1 cellular context compared by ENCODE assay signal in the genomic region with DNA sequence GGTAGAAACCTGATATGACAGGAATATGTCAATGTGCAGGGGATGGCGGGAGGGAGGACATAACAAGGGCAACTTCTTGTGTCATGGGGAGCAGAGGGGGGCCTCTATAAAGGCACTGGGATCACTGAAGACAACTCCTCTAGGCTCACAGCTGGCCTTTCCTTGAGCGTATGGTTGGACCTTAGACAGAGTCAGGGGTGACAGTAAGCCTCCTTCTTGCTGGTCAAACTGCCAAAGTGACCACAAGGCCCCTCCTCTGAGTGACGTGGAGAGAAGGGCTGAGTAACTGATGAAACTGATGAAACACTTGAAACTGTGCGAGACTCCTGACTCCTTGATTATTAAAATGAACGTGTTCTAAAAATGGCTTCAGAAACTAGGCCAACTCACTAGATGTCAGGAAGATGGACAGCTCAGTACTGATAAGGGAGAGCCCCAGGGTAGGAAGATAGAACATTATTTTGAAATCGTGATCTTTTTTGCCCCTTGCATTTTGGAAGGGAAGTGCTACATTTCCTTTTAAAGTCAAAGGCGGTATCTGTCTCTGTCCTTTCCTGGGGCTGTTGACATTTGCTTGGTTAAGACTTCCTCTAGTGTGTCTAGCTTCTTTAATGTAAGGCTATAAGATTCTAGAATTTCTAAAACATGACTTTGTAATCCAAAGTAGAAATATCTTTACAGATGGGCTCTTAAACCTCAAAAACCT.
TF ChIP-seq lines count a peak whose summit lies in the region.

No MANE protein-coding gene starts in this region.

TF ChIP-seq in IMR-90, 13 proteins besides CTCF, POLR2A, EP300 and RAD21:
- TF ChIP-seq CEBPB (IDR thresholded peaks at IDR 0.05; ENCODE audit: low read depth, low read length) = peak; percentile 69
- TF ChIP-seq CHD1 (IDR thresholded peaks at IDR 0.05; ENCODE audit: low read depth, low read length) = no peak
- TF ChIP-seq MAZ (IDR thresholded peaks at IDR 0.05; ENCODE audit: borderline replicate concordance, low read depth, low read length) = no peak
